8 cellular contexts compared by ENCODE assay signal in the genomic region with DNA sequence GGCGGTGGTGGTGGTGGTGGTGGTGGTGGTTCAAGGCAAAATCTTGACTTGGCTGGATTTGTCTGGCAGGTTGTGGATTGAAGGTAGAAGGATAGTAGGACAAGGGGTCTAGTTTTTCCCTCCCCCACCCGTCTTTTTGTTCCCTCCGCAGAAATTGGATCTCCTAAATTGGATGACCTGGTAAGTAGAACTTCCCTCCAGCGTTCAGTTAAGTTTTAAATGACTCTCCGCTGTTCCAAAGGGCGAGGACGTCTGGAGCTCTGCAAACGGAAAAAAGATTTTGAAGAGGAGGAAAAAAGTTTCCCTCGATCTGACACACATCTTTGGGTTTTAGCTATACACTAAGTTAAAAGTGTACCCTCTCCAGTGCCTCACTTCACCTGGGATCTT. TPM values are rescaled to one million over a fixed set of nuclear protein-coding genes. Genes with fewer than 3 reads are reported as not detected.
DNase-seq lines count a peak whose midpoint lies in the region; ATAC-seq, FAIRE-seq and TF ChIP-seq lines count a peak whose summit lies in the region.

No MANE protein-coding gene starts in this region.

- no peak for TF ChIP-seq POLR2A in A549 (IDR thresholded peaks at IDR 0.05; ENCODE audit: low read length)

- H3K27me3 ChIP-seq in HUES64 (ENCODE audit: insufficient read depth, low read length) (no peaks in the 10 kb centered on the region), duodenal mucosa (ENCODE audit: control insufficient read depth in 1 of 2, insufficient read depth in 2 of 2, low read length in 2 of 2) (no peaks in the 10 kb centered on the region), muscle layer of colon (ENCODE audit: control insufficient read depth in 1 of 2, insufficient read depth in 2 of 2, low read length in 2 of 2) (no peaks in the 10 kb centered on the region)

- 0 out of 2 replicates have a peak overlapping the region, but pooled peaks have one; percentile 6 for H3K9ac ChIP-seq in HUES64 (ENCODE audit: low read depth, low read length)
- H3K9ac ChIP-seq in duodenal mucosa (ENCODE audit: low read depth in 1 of 2, low read length in 2 of 2) = peak overlapping the region in 1 of 2 donors; percentile 55
- no peak overlapping the region for H3K9ac ChIP-seq in muscle layer of colon (ENCODE audit: low read length)

- H3K4me1 ChIP-seq in A549 = peaks cover 11% of the 10 kb centered on the region; the same call in 2 of the 3 replicates
- H3K4me1 ChIP-seq in HUES64 (ENCODE audit: insufficient read depth, low read length) = peaks cover 30% of the 10 kb centered on the region
- H3K4me1 ChIP-seq in duodenal mucosa (ENCODE audit: control insufficient read depth in 1 of 2, insufficient read depth in 2 of 2, low read length in 2 of 2) = peaks cover 17 to 22% of the 10 kb centered on the region in 2 donors
- peaks cover 33% of the 10 kb centered on the region for H3K4me1 ChIP-seq in muscle layer of colon (ENCODE audit: insufficient read depth, low read length)

- TF ChIP-seq RAD21 in A549 (conservative IDR thresholded peaks at IDR 0.05 in 1 of 2, IDR thresholded peaks at IDR 0.05 in 1 of 2) = no peak

- CTCF ChIA-PET in A549 (lab: Yijun Ruan, JAX) = interaction anchor here (0.6 to 7.4 kb wide), 8 partner anchors 12 to 290 kb away, joined by 3 to 65 read pairs (median 3); no protein-coding TSS in a partner anchor

- WGBS in A549 (ENCODE audit: missing lambda C conversion rate) = 4% methylated on average over 8 of the region's 9 CpGs
- WGBS in HUES64 = 27% methylated on average over 7 of the region's 9 CpGs

- peak; percentile 4 to 17; a peak in 3 of 6 replicates for ATAC-seq in A549
- no peak for ATAC-seq in GM18519 (IDR thresholded peaks at IDR 0.05; ENCODE audit: low FRiP score, unreplicated experiment)
- no peak for ATAC-seq in GM18517 (IDR thresholded peaks at IDR 0.05; ENCODE audit: unreplicated experiment)
- no peak for ATAC-seq in GM21515 (IDR thresholded peaks at IDR 0.05; ENCODE audit: unreplicated experiment)

- H3K4me3 ChIP-seq in A549 = peak overlapping the region; percentile 89
- H3K4me3 ChIP-seq in HUES64 (ENCODE audit: low read length) = peak overlapping the region; percentile 95
- H3K4me3 ChIP-seq in duodenal mucosa (ENCODE audit: low read depth in 1 of 2, low read length in 2 of 2) = peak overlapping the region; percentile 80 to 89
- peak overlapping the region in 1 of 2 donors; percentile 73 for H3K4me3 ChIP-seq in muscle layer of colon (ENCODE audit: low read depth in 1 of 2, low read length in 2 of 2)

- H3K9me3 ChIP-seq in A549 = no peaks in the 10 kb centered on the region
- H3K9me3 ChIP-seq in HUES64 (ENCODE audit: insufficient read depth, low read depth, low read length) = no peaks in the 10 kb centered on the region
- H3K9me3 ChIP-seq in duodenal mucosa (ENCODE audit: control insufficient read depth in 1 of 2, low read length in 2 of 2) = no peaks in the 10 kb centered on the region
- H3K9me3 ChIP-seq in muscle layer of colon (ENCODE audit: low read length) = no peaks in the 10 kb centered on the region

- no peak for TF ChIP-seq CTCF in A549 (IDR thresholded peaks at IDR 0.05)

- DNase-seq in A549 (ENCODE audit: low read depth in 1 of 2, low spot score in 1 of 2) (no peak), SIG-M5 (lab: John Stamatoyannopoulos, UW) (no peak)

- H3K27ac ChIP-seq in A549 (peak overlapping the region; percentile 94 to 98), HUES64 (ENCODE audit: low read depth, low read length) (peak overlapping the region; percentile 5; the same call in 1 of the 2 replicates), duodenal mucosa (ENCODE audit: low read depth, low read length) (no peak overlapping the region), muscle layer of colon (ENCODE audit: low read depth, low read length) (peak overlapping the region; percentile 71)

- FAIRE-seq in A549 (lab: Jason Lieb, UNC) = no peak

- H3K4me2 ChIP-seq in A549 = peak overlapping the region; percentile 79

- no peak for TF ChIP-seq EP300 in A549 (IDR thresholded peaks at IDR 0.05)

- no peaks in the 10 kb centered on the region for H3K36me3 ChIP-seq in HUES64 (ENCODE audit: insufficient read depth, low read length)
- H3K36me3 ChIP-seq in duodenal mucosa (ENCODE audit: control insufficient read depth in 1 of 2, insufficient read depth in 2 of 2, low read length in 2 of 2) = no peaks in the 10 kb centered on the region
- H3K36me3 ChIP-seq in muscle layer of colon (ENCODE audit: insufficient read depth, low read length) = no peaks in the 10 kb centered on the region

- POLR2A ChIA-PET in A549 (lab: Yijun Ruan, JAX) = interaction anchor here (0.6 to 1.8 kb wide), 12 partner anchors 9 to 302 kb away, joined by 3 to 14 read pairs (median 4); a partner anchor contains a TSS

TF ChIP-seq in A549, 52 proteins besides CTCF, POLR2A, EP300 and RAD21:
- TF ChIP-seq MAFK (IDR thresholded peaks at IDR 0.05; ENCODE audit: partially characterized antibody) (no peak), TP53 (CRISPR knock-in tag; IDR thresholded peaks at IDR 0.05) (no peak), NPAS2 (CRISPR knock-in tag; IDR thresholded peaks at IDR 0.05; ENCODE audit: borderline replicate concordance) (no peak), HEYL (CRISPR knock-in tag; IDR thresholded peaks at IDR 0.05) (no peak), ZNF302 (CRISPR knock-in tag; IDR thresholded peaks at IDR 0.05) (no peak), RFX5 (IDR thresholded peaks at IDR 0.05) (no peak), KDM1A (IDR thresholded peaks at IDR 0.05; ENCODE audit: low read depth) (no peak), MAZ (IDR thresholded peaks at IDR 0.05; ENCODE audit: borderline replicate concordance, low read depth, low read length) (no peak), JUN (IDR thresholded peaks at IDR 0.05) (no peak), NR3C1 (IDR thresholded peaks at IDR 0.05) (no peak), HOXB13 (CRISPR knock-in tag; IDR thresholded peaks at IDR 0.05; ENCODE audit: low read depth) (no peak), CHD2 (IDR thresholded peaks at IDR 0.05; ENCODE audit: low read length, partially characterized antibody) (no peak), KDM5A (IDR thresholded peaks at IDR 0.05) (no peak), CBX2 (IDR thresholded peaks at IDR 0.05; ENCODE audit: borderline replicate concordance, low read depth) (no peak), CEBPB (IDR thresholded peaks at IDR 0.05) (no peak), HOXA7 (CRISPR knock-in tag; IDR thresholded peaks at IDR 0.05) (no peak)
- TF ChIP-seq, protein P1, sequence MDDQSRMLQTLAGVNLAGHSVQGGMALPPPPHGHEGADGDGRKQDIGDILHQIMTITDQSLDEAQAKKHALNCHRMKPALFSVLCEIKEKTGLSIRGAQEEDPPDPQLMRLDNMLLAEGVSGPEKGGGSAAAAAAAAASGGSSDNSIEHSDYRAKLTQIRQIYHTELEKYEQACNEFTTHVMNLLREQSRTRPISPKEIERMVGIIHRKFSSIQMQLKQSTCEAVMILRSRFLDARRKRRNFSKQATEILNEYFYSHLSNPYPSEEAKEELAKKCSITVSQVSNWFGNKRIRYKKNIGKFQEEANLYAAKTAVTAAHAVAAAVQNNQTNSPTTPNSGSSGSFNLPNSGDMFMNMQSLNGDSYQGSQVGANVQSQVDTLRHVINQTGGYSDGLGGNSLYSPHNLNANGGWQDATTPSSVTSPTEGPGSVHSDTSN (IDR thresholded peaks at IDR 0.05) = no peak
- TF ChIP-seq, protein P2, sequence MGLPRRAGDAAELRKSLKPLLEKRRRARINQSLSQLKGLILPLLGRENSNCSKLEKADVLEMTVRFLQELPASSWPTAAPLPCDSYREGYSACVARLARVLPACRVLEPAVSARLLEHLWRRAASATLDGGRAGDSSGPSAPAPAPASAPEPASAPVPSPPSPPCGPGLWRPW (IDR thresholded peaks at IDR 0.05) = no peak
- TF ChIP-seq, protein P3, sequence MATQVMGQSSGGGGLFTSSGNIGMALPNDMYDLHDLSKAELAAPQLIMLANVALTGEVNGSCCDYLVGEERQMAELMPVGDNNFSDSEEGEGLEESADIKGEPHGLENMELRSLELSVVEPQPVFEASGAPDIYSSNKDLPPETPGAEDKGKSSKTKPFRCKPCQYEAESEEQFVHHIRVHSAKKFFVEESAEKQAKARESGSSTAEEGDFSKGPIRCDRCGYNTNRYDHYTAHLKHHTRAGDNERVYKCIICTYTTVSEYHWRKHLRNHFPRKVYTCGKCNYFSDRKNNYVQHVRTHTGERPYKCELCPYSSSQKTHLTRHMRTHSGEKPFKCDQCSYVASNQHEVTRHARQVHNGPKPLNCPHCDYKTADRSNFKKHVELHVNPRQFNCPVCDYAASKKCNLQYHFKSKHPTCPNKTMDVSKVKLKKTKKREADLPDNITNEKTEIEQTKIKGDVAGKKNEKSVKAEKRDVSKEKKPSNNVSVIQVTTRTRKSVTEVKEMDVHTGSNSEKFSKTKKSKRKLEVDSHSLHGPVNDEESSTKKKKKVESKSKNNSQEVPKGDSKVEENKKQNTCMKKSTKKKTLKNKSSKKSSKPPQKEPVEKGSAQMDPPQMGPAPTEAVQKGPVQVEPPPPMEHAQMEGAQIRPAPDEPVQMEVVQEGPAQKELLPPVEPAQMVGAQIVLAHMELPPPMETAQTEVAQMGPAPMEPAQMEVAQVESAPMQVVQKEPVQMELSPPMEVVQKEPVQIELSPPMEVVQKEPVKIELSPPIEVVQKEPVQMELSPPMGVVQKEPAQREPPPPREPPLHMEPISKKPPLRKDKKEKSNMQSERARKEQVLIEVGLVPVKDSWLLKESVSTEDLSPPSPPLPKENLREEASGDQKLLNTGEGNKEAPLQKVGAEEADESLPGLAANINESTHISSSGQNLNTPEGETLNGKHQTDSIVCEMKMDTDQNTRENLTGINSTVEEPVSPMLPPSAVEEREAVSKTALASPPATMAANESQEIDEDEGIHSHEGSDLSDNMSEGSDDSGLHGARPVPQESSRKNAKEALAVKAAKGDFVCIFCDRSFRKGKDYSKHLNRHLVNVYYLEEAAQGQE (IDR thresholded peaks at IDR 0.05) = no peak

RNA-seq across cellular contexts. Expression of a gene that starts 0.4 kb away (rescaled TPM):
- polyA plus RNA-seq in A549 (2011; rRNA removed) (130 and 145 TPM in 2 replicates), A549 (2017; fragmentation: RNase III; extraction: RNeasy Plus Mini Kit Qiagen cat#74134 plus additional on column Dnase treatment) (40.9 to 43.5 TPM (median 41.2 TPM) in 3 replicates)
- 24.3 and 35.8 TPM in 2 replicates for polyA plus RNA-seq in A549 (2012; cell fraction: cytosol; rRNA removed)
- 30.6 and 51.3 TPM in 2 replicates for polyA plus RNA-seq in A549 (2012; cell fraction: nucleus; rRNA removed)
- 241 and 257 TPM in 2 replicates for polyA minus RNA-seq in A549 (2011; rRNA and poly(A)+ RNA removed)
- polyA plus RNA-seq in HUES64 (2013, experiment 1 of 2) = 42.3 TPM
- polyA plus RNA-seq in HUES64 (2013, experiment 2 of 2) = 45.0 TPM

RNA-seq across cellular contexts. Expression of a gene that starts 33.6 kb away (rescaled TPM):
- polyA plus RNA-seq in A549 (2011; rRNA removed) = 21.2 and 31.0 TPM in 2 replicates
- 5.5 and 6.2 TPM in 2 replicates for polyA plus RNA-seq in A549 (2012; cell fraction: cytosol; rRNA removed)
- polyA plus RNA-seq in A549 (2012; cell fraction: nucleus; rRNA removed) = 2.4 and 6.2 TPM in 2 replicates
- 9.0 to 10.1 TPM (median 9.7 TPM) in 3 replicates for polyA plus RNA-seq in A549 (2017; fragmentation: RNase III; extraction: RNeasy Plus Mini Kit Qiagen cat#74134 plus additional on column Dnase treatment)
- polyA minus RNA-seq in A549 (2011; rRNA and poly(A)+ RNA removed) = 10.5 and 11.6 TPM in 2 replicates
- polyA plus RNA-seq in HUES64 (2013, experiment 1 of 2) = 17.2 TPM
- 19.0 TPM for polyA plus RNA-seq in HUES64 (2013, experiment 2 of 2)

Comparison
In these comparisons a context has a peak if more than half of its experiments do, and no peak if none do; other contexts are left out.
1. ATAC-seq: peak in A549 (2 of 2); none in GM18519 (single experiment), GM18517 (single experiment) and GM21515 (single experiment).